Comparison of ENCODE assay signal across 1 cellular context in genomic region chr17:75826561-75827290, GRCh38.
TF ChIP-seq lines count a peak whose summit lies in the region.

No MANE protein-coding gene starts in this region.

TF ChIP-seq in HepG2, 621 proteins besides CTCF, POLR2A, EP300 and RAD21 (continues in another document):
- TF ChIP-seq ZBTB4 (CRISPR knock-in tag; IDR thresholded peaks at IDR 0.05; ENCODE audit: borderline replicate concordance) (0 out of 2 replicates have a peak, but pooled peaks have one; percentile 18), CENPX (CRISPR knock-in tag; IDR thresholded peaks at IDR 0.05) (no peak), AKAP8 (CRISPR knock-in tag; IDR thresholded peaks at IDR 0.05) (peak; percentile 34; the same call in 1 of the 2 replicates), ZNF530 (CRISPR knock-in tag; IDR thresholded peaks at IDR 0.05; ENCODE audit: low read depth) (no peak), SMYD3 (CRISPR knock-in tag; IDR thresholded peaks at IDR 0.05) (no peak), ZMAT3 (CRISPR knock-in tag; conservative IDR thresholded peaks at IDR 0.05) (0 out of 2 replicates have a peak, but pooled peaks have one; percentile 24), ZNF33B (CRISPR knock-in tag; IDR thresholded peaks at IDR 0.05) (no peak), TEAD3 (CRISPR knock-in tag; optimal IDR thresholded peaks at IDR 0.05; ENCODE audit: borderline replicate concordance) (peak; percentile 87), ZBTB7B (CRISPR knock-in tag; IDR thresholded peaks at IDR 0.05) (no peak), SOX13 (IDR thresholded peaks at IDR 0.05) (no peak; the same call in 1 of the 2 replicates), SOX13 (CRISPR knock-in tag; conservative IDR thresholded peaks at IDR 0.05 in 1 of 2, IDR thresholded peaks at IDR 0.05 in 1 of 2) (0 out of 4 replicates have a peak, but pooled peaks of 1 of the 2 experiments have one; percentile 5), ZNF556 (CRISPR knock-in tag; IDR thresholded peaks at IDR 0.05; ENCODE audit: borderline replicate concordance) (peak; percentile 16; the same call in 1 of the 2 replicates), ZFX (CRISPR knock-in tag; IDR thresholded peaks at IDR 0.05; ENCODE audit: low read depth) (peak; percentile 70; the same call in 1 of the 2 replicates), PAXIP1 (CRISPR knock-in tag; conservative IDR thresholded peaks at IDR 0.05) (peak; percentile 43; the same call in 1 of the 2 replicates), ZNF326 (CRISPR knock-in tag; IDR thresholded peaks at IDR 0.05; ENCODE audit: borderline replicate concordance) (peak; percentile 67; the same call in 1 of the 2 replicates), SALL1 (CRISPR knock-in tag; IDR thresholded peaks at IDR 0.05) (peak; percentile 64), ZNF891 (CRISPR knock-in tag; IDR thresholded peaks at IDR 0.05) (peak; percentile 40; the same call in 1 of the 2 replicates), POGZ (CRISPR knock-in tag; IDR thresholded peaks at IDR 0.05) (no peak), ZNF281 (CRISPR knock-in tag; IDR thresholded peaks at IDR 0.05; ENCODE audit: borderline replicate concordance) (0 out of 2 replicates have a peak, but pooled peaks have one; percentile 7), ZBTB33 (CRISPR knock-in tag; IDR thresholded peaks at IDR 0.05) (peak; percentile 96), SRSF4 (IDR thresholded peaks at IDR 0.05; ENCODE audit: low read depth, low read length, poor library complexity, severe bottlenecking) (no peak), PBX3 (CRISPR knock-in tag; IDR thresholded peaks at IDR 0.05; ENCODE audit: borderline replicate concordance) (no peak), HOXA3 (CRISPR knock-in tag; IDR thresholded peaks at IDR 0.05) (0 out of 2 replicates have a peak, but pooled peaks have one; percentile 14), PATZ1 (CRISPR knock-in tag; IDR thresholded peaks at IDR 0.05) (peak; percentile 48; the same call in 1 of the 2 replicates), POLR2AphosphoS5 (IDR thresholded peaks at IDR 0.05; ENCODE audit: low read depth, low read length) (peak; percentile 34; the same call in 1 of the 2 replicates), ZNF382 (CRISPR knock-in tag; IDR thresholded peaks at IDR 0.05; ENCODE audit: borderline replicate concordance) (no peak), HNF4A (CRISPR knock-in tag; IDR thresholded peaks at IDR 0.05) (peak; percentile 69), ZNF138 (CRISPR knock-in tag; IDR thresholded peaks at IDR 0.05; ENCODE audit: low read depth) (0 out of 2 replicates have a peak, but pooled peaks have one; percentile 30), MEIS1 (CRISPR knock-in tag; IDR thresholded peaks at IDR 0.05; ENCODE audit: borderline replicate concordance) (peak; percentile 55; the same call in 1 of the 2 replicates), ZNF703 (CRISPR knock-in tag; IDR thresholded peaks at IDR 0.05; ENCODE audit: borderline replicate concordance) (peak; percentile 50; the same call in 1 of the 2 replicates), ZNF746 (CRISPR knock-in tag; IDR thresholded peaks at IDR 0.05) (0 out of 2 replicates have a peak, but pooled peaks have one; percentile 12), ZNF776 (CRISPR knock-in tag; IDR thresholded peaks at IDR 0.05) (no peak), ARID4A (CRISPR knock-in tag; IDR thresholded peaks at IDR 0.05; ENCODE audit: borderline replicate concordance) (peak; percentile 46; the same call in 1 of the 2 replicates), FOXC1 (CRISPR knock-in tag; IDR thresholded peaks at IDR 0.05; ENCODE audit: borderline replicate concordance) (0 out of 2 replicates have a peak, but pooled peaks have one; percentile 31), PHF5A (CRISPR knock-in tag; IDR thresholded peaks at IDR 0.05; ENCODE audit: low read depth, unreplicated experiment) (peak; percentile 37), PAF1 (CRISPR knock-in tag; IDR thresholded peaks at IDR 0.05) (peak; percentile 44; the same call in 1 of the 2 replicates), ZMYM4 (CRISPR knock-in tag; IDR thresholded peaks at IDR 0.05) (0 out of 2 replicates have a peak, but pooled peaks have one; percentile 12), HNF4G (IDR thresholded peaks at IDR 0.05; ENCODE audit: borderline replicate concordance, low read depth, low read length) (peak; percentile 13; the same call in 1 of the 2 replicates), HNF4G (CRISPR knock-in tag; IDR thresholded peaks at IDR 0.05; ENCODE audit: borderline replicate concordance, low read depth) (no peak)
